Comparison of ENCODE assay signal across 9 cellular contexts in genomic region chrX:108224727-108225455, GRCh38.
DNase-seq lines count a peak whose midpoint lies in the region; ATAC-seq and TF ChIP-seq lines count a peak whose summit lies in the region.
"Had no signal": no experiment of that assay in that cellular context is flagged by ENCODE, and none has a peak within 500 bp of the region (broad histone marks: within the 10 kb centered on the region; RNA-seq: fewer than 3 reads in every experiment).

No MANE protein-coding gene starts in this region.

- no peak overlapping the region for H3K27ac Mint-ChIP-seq in CD14-positive monocyte

- no peak for DNase-seq in CD14-positive monocyte (ENCODE audit: low spot score)
- peak; percentile 4 for DNase-seq in HT1080 (ENCODE audit: low read depth)
- DNase-seq in RKO (ENCODE audit: low spot score), result peak; percentile 30
- DNase-seq in fibroblast of villous mesenchyme (ENCODE audit: low read depth), result peak; percentile 43
- DNase-seq in sciatic nerve (ENCODE audit: low spot score), result no peak
- DNase-seq in activated T-cell treated with anti-CD3 and anti-CD28 coated beads, Interleukin-2, amount 50 U/mL, for 1 hour, result no peak
- no peak for DNase-seq in T1000 (lab: John Stamatoyannopoulos, UW)

- TF ChIP-seq CTCF in CD14-positive monocyte (IDR thresholded peaks at IDR 0.05) (peak; percentile 33), fibroblast of villous mesenchyme (IDR thresholded peaks at IDR 0.05; ENCODE audit: insufficient read depth, low read depth, low read length) (peak; percentile 52)

- no peaks in the 10 kb centered on the region for H3K36me3 Mint-ChIP-seq in CD14-positive monocyte

- intact Hi-C loops in CD14-positive monocyte (cut with micrococcal nuclease) (no loop called here), sciatic nerve (cut with DNase I) (no loop called here)

- no peak overlapping the region for H3K4me3 Mint-ChIP-seq in CD14-positive monocyte

- H3K4me3 ChIP-seq in fibroblast of villous mesenchyme (ENCODE audit: low read depth, low read length), result no peak overlapping the region
- H3K4me3 ChIP-seq: mucosa of descending colon had no signal

- peaks cover 2 to 4% (median 3%) of the 10 kb centered on the region in 3 donors for H3K27me3 Mint-ChIP-seq in CD14-positive monocyte (ENCODE audit: low read depth in 3 of 3)

- peaks cover 2% of the 10 kb centered on the region for H3K4me1 Mint-ChIP-seq in CD14-positive monocyte

- ATAC-seq in GM18861 (IDR thresholded peaks at IDR 0.05; ENCODE audit: unreplicated experiment) (peak; percentile 72), sciatic nerve (peak; percentile 62)
- ATAC-seq: mucosa of descending colon had no signal

- H3K9me3 Mint-ChIP-seq in CD14-positive monocyte, result no peaks in the 10 kb centered on the region

Comparison
In these comparisons a context has a peak if more than half of its experiments do, and no peak if none do; other contexts are left out.
1. DNase-seq: peak in HT1080 (single experiment), RKO (single experiment) and fibroblast of villous mesenchyme (single experiment); none in CD14-positive monocyte (single experiment), sciatic nerve (single experiment), activated T-cell treated with anti-CD3 and anti-CD28 coated beads, Interleukin-2, amount 50 U/mL, for 1 hour (single experiment) and T1000 (single experiment).